In the genomic region with DNA sequence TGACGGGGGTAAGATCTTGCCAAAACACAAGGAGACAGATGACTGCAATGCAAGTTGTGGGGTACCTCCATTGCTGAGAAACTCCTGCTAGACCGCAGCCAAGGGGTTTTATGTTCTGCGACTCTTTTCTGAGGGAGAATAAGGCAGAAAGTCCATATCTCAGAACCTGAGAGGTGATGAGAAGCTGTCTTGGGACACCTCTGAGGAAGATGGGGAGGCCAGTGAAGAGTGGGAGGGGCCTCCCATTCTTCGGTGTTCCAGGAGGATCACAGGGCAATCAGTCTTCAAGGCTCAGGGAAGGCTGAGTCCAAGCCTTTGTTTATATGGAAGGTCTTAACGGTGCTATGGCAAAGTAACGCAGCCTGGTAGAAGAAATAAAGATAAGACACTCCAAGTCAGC, we compare ENCODE assay signal across 22 cellular contexts. TPM values are rescaled to one million over a fixed set of nuclear protein-coding genes. Genes with fewer than 3 reads are reported as not detected.
DNase-seq lines count a peak whose midpoint lies in the region; ATAC-seq and TF ChIP-seq lines count a peak whose summit lies in the region.
"Had no signal": no experiment of that assay in that cellular context is flagged by ENCODE, and none has a peak within 500 bp of the region (broad histone marks: within the 10 kb centered on the region; RNA-seq: fewer than 3 reads in every experiment).

No MANE protein-coding gene starts in this region.

- H3K27ac Mint-ChIP-seq in progenitor cell of endocrine pancreas, result peak overlapping the region; percentile 84
- H3K27ac Mint-ChIP-seq: IgD-negative memory B cell had no signal

- peaks cover 37% of the 10 kb centered on the region for H3K4me1 Mint-ChIP-seq in progenitor cell of endocrine pancreas (ENCODE audit: low read depth)
- H3K4me1 Mint-ChIP-seq: IgD-negative memory B cell had no signal

- peaks cover 8% of the 10 kb centered on the region for H3K9me3 Mint-ChIP-seq in progenitor cell of endocrine pancreas (ENCODE audit: low read depth)

- 75% methylated on average over 6 of the region's 6 CpGs for WGBS in HUES64

- H3K27me3 Mint-ChIP-seq in progenitor cell of endocrine pancreas, result no peaks in the 10 kb centered on the region

- H3K4me3 ChIP-seq in H7 (ENCODE audit: insufficient read depth, low read depth, low read length), result no peak overlapping the region
- H3K4me3 ChIP-seq in HUES64 (ENCODE audit: low read length), result no peak overlapping the region
- H3K4me3 ChIP-seq: Peyer's patch had no signal

- H3K27me3 ChIP-seq in H7 (ENCODE audit: control insufficient read depth, insufficient read depth, low read length) (no peaks in the 10 kb centered on the region), HUES64 (ENCODE audit: insufficient read depth, low read length) (no peaks in the 10 kb centered on the region)
- H3K27me3 ChIP-seq: Peyer's patch had no signal

- no peaks in the 10 kb centered on the region for H3K36me3 ChIP-seq in H7 (replicated peaks; ENCODE audit: control insufficient read depth, insufficient read depth, low read length)
- no peaks in the 10 kb centered on the region for H3K36me3 ChIP-seq in HUES64 (ENCODE audit: insufficient read depth, low read length)
- H3K36me3 ChIP-seq: Peyer's patch had no signal

- H3K9me3 ChIP-seq in HUES64 (ENCODE audit: insufficient read depth, low read depth, low read length), result peaks cover 10% of the 10 kb centered on the region; the same call in 1 of the 2 replicates
- H3K9me3 ChIP-seq: Peyer's patch had no signal

- no peak overlapping the region for H3K4me3 Mint-ChIP-seq in progenitor cell of endocrine pancreas (ENCODE audit: low read depth)
- H3K4me3 Mint-ChIP-seq: CD4-positive, CD25-positive, alpha-beta regulatory T cell; IgD-negative memory B cell had no signal

- ATAC-seq in HG03354 (IDR thresholded peaks at IDR 0.05; ENCODE audit: poor library complexity, severe bottlenecking, unreplicated experiment), result no peak

- DNase-seq in H7, result peak; percentile 18
- peak; percentile 62 for DNase-seq in iPS-NIHi7 (ENCODE audit: extremely low spot score)
- DNase-seq in progenitor cell of endocrine pancreas (ENCODE audit: low spot score, unreplicated experiment), result no peak
- DNase-seq in SIG-M5 treated with dmso at 0.1 percent for 504 hours (lab: John Stamatoyannopoulos, UW; ENCODE audit: unreplicated experiment), result no peak
- DNase-seq in mucosa of gallbladder (ENCODE audit: low spot score), result no peak
- DNase-seq: CD4-positive, CD25-positive, alpha-beta regulatory T cell; COR-L47; DMS153; GOT3; MV-4-11; NCI-H1105 treated with DMSO at 0.1 percent for 48 hours; NCI-H446; NCI-H526; Peyer's patch had no signal

- H3K36me3 Mint-ChIP-seq in progenitor cell of endocrine pancreas (ENCODE audit: insufficient read depth), result peaks cover 7% of the 10 kb centered on the region
- H3K36me3 Mint-ChIP-seq: CD4-positive, CD25-positive, alpha-beta regulatory T cell; IgD-negative memory B cell had no signal

- no peak for TF ChIP-seq CTCF in progenitor cell of endocrine pancreas (IDR thresholded peaks at IDR 0.05; ENCODE audit: unreplicated experiment)

- no peak overlapping the region for H3K9ac ChIP-seq in HUES64 (ENCODE audit: low read depth, low read length)

- peak overlapping the region; percentile 36; the same call in 1 of the 2 replicates for H3K27ac ChIP-seq in HUES64 (ENCODE audit: low read depth, low read length)
- H3K27ac ChIP-seq: HL-60, Peyer's patch had no signal

- peaks cover 15% of the 10 kb centered on the region for H3K4me1 ChIP-seq in HUES64 (ENCODE audit: insufficient read depth, low read length)
- H3K4me1 ChIP-seq: Peyer's patch had no signal

RNA-seq across cellular contexts. Expression of a gene that starts 18.0 kb away (rescaled TPM):
- total RNA-seq in H7 (2014; rRNA removed; shearing (Covaris generic)), result 14.3 and 15.4 TPM in 2 replicates
- polyA plus RNA-seq in HUES64 (2013, experiment 1 of 2), result 2.9 TPM
- polyA plus RNA-seq in HUES64 (2013, experiment 2 of 2), result 5.3 TPM
- total RNA-seq in progenitor cell of endocrine pancreas, result 15.1 and 16.4 TPM in 2 replicates
- total RNA-seq in mucosa of gallbladder, result 20.4 TPM
- total RNA-seq: CD4-positive, CD25-positive, alpha-beta regulatory T cell had no signal

RNA-seq across cellular contexts. Expression of a gene that starts 31.6 kb away (rescaled TPM):
- not detected in 2 replicates for total RNA-seq in H7 (2014; rRNA removed; shearing (Covaris generic))
- not detected for polyA plus RNA-seq in HUES64 (2013, experiment 1 of 2)
- polyA plus RNA-seq in HUES64 (2013, experiment 2 of 2), result not detected
- total RNA-seq in progenitor cell of endocrine pancreas, result not detected in 2 replicates
- total RNA-seq in mucosa of gallbladder, result not detected
- total RNA-seq: CD4-positive, CD25-positive, alpha-beta regulatory T cell; HT-29; OCI-LY7; Peyer's patch; SK-MEL-5 had no signal
- polyA plus RNA-seq: BJ; CD4-positive, CD25-positive, alpha-beta regulatory T cell; IgD-negative memory B cell had no signal

RNA-seq across cellular contexts. Expression of a gene that starts 59.6 kb away (rescaled TPM):
- not detected in 2 replicates for total RNA-seq in H7 (2014; rRNA removed; shearing (Covaris generic))
- 0.20 TPM for polyA plus RNA-seq in HUES64 (2013, experiment 1 of 2)
- 0.25 TPM for polyA plus RNA-seq in HUES64 (2013, experiment 2 of 2)
- total RNA-seq in progenitor cell of endocrine pancreas (0.72 and 1.5 TPM in 2 replicates), mucosa of gallbladder (1.5 TPM)
- total RNA-seq: CD4-positive, CD25-positive, alpha-beta regulatory T cell; HT-29; Peyer's patch; SK-MEL-5 had no signal
- polyA plus RNA-seq: BJ; CD4-positive, CD25-positive, alpha-beta regulatory T cell had no signal

Comparison
In these comparisons a context has a peak if more than half of its experiments do, and no peak if none do; other contexts are left out.
1. DNase-seq: peak in H7 (single experiment) and iPS-NIHi7 (single experiment); none in progenitor cell of endocrine pancreas (single experiment), SIG-M5 treated with dmso at 0.1 percent for 504 hours (single experiment) and mucosa of gallbladder (single experiment).